33 cellular contexts compared by ENCODE assay signal in genomic region chr16:1060416-1061340, GRCh38. TPM values are rescaled to one million over a fixed set of nuclear protein-coding genes. Genes with fewer than 3 reads are reported as not detected.
"Had no signal": no experiment of that assay in that cellular context is flagged by ENCODE, and none has a peak within 500 bp of the region (broad histone marks: within the 10 kb centered on the region; RNA-seq: fewer than 3 reads in every experiment).

No MANE protein-coding gene starts in this region.

- DNase-seq: colonic mucosa; cortex of kidney; effector CD8-positive, alpha-beta T cell; effector memory CD8-positive, alpha-beta T cell; endodermal cell; erythroblast; esophagus squamous epithelium; foreskin fibroblast; foreskin melanocyte; gastrocnemius medialis; glutamatergic neuron; head of caudate nucleus; heart right ventricle; hippocampal formation; islet precursor cell; kidney; kidney glomerular epithelial cell; left colon; left ventricle myocardium superior; lower lobe of right lung; mesenchymal stem cell; mucosa of descending colon; naive B cell had no signal

- H3K4me3 ChIP-seq: colonic mucosa, esophagus squamous epithelium, gastrocnemius medialis, heart right ventricle, lower lobe of right lung, mucosa of descending colon had no signal

- H3K27ac ChIP-seq: colonic mucosa, epithelial cell of prostate, esophagus squamous epithelium, gastrocnemius medialis, heart right ventricle, lower lobe of right lung had no signal

- H3K9me3 ChIP-seq: colonic mucosa, gastrocnemius medialis, lower lobe of right lung, mucosa of descending colon had no signal

- H3K4me1 ChIP-seq: colonic mucosa, esophagus squamous epithelium, gastrocnemius medialis, heart right ventricle, lower lobe of right lung had no signal

- H3K36me3 ChIP-seq: colonic mucosa, esophagus squamous epithelium, gastrocnemius medialis, heart right ventricle, lower lobe of right lung had no signal

- ATAC-seq: effector memory CD8-positive, alpha-beta T cell; esophagus mucosa; gastrocnemius medialis; heart right ventricle; left colon; left lobe of liver; left ventricle myocardium superior; lower lobe of right lung; mucosa of descending colon had no signal

RNA-seq across cellular contexts. Expression of gene SSTR5, which starts 11.9 kb away (rescaled TPM):
- total RNA-seq: chondrocyte, esophagus mucosa, esophagus squamous epithelium, glomerular endothelial cell, left lobe of liver, lower lobe of right lung, mesenteric fat pad, mesothelial cell of epicardium, mucosa of descending colon had no signal

RNA-seq across cellular contexts. Expression of gene C1QTNF8, which starts 35.4 kb away (rescaled TPM):
- total RNA-seq: chondrocyte, colonic mucosa, dermis microvascular lymphatic vessel endothelial cell, esophagus mucosa, esophagus squamous epithelium, gastrocnemius medialis, glomerular endothelial cell, kidney, left colon, left lobe of liver, left ventricle myocardium superior, lower leg skin, lower lobe of right lung, lung microvascular endothelial cell, mesenteric fat pad, mesothelial cell of epicardium, mucosa of descending colon had no signal
- polyA plus RNA-seq: heart right ventricle had no signal
